Comparison of ENCODE assay signal across 8 cellular contexts in genomic region chrX:38985375-38985774, GRCh38.
A peak's percentile ranks its signal among the peaks of the same experiment; 100 is the strongest.
DNase-seq lines count a peak whose midpoint lies in the region; ATAC-seq and TF ChIP-seq lines count a peak whose summit lies in the region.

No MANE protein-coding gene starts in this region.

- H3K27me3 ChIP-seq in HCT116 (ENCODE audit: insufficient read depth, low read length) (no peaks in the 10 kb centered on the region), right lobe of liver (no peaks in the 10 kb centered on the region)

- no peaks in the 10 kb centered on the region for H3K4me1 ChIP-seq in HCT116 (ENCODE audit: control insufficient read depth in 1 of 2, insufficient read depth in 2 of 2, low read length in 2 of 2)
- peaks cover 0 to 4% (median 0%) of the 10 kb centered on the region in 4 donors for H3K4me1 ChIP-seq in right lobe of liver

- H3K36me3 ChIP-seq in HCT116 (ENCODE audit: control insufficient read depth in 1 of 2, insufficient read depth in 2 of 2, low read length in 2 of 2) (no peaks in the 10 kb centered on the region), right lobe of liver (no peaks in the 10 kb centered on the region)

- TF ChIP-seq POLR2A in HCT116 (IDR thresholded peaks at IDR 0.05; ENCODE audit: borderline replicate concordance, extremely low read depth, insufficient read depth, insufficient read length) = no peak
- TF ChIP-seq POLR2A in right lobe of liver (IDR thresholded peaks at IDR 0.05) = no peak

- CTCF ChIA-PET in HCT116 (lab: Charles Lee) = no interaction called here

- H3K4me3 ChIP-seq in HCT116 (replicated peaks in 1 of 2; ENCODE audit: low read depth in 1 of 2, low read length in 2 of 2) = no peak overlapping the region
- no peak overlapping the region for H3K4me3 ChIP-seq in right lobe of liver

- no peak overlapping the region for H3K4me2 ChIP-seq in HCT116 (ENCODE audit: low read length)

- RAD21 ChIA-PET in HCT116 (lab: Charles Lee; ENCODE audit: low non-redundant PET in 1 of 2, low total read pairs in 2 of 2, uncharacterized antibody in 2 of 2, unreplicated experiment in 2 of 2) = no interaction called here

- DNase-seq in NCI-H1092 treated with DMSO at 0.1 percent for 48 hours (lab: John Stamatoyannopoulos, UW) (peak; percentile 24), NCI-H1092 (lab: John Stamatoyannopoulos, UW) (no peak), HCT116 (ENCODE audit: low read depth, low spot score) (no peak), SW480 (ENCODE audit: low spot score) (peak; percentile 50), right lobe of liver (no peak), KG1 (lab: John Stamatoyannopoulos, UW) (no peak), GDM1 (lab: John Stamatoyannopoulos, UW) (no peak)

- TF ChIP-seq CTCF in HCT116 (IDR thresholded peaks at IDR 0.05 in 2 of 3, conservative IDR thresholded peaks at IDR 0.05 in 1 of 3; ENCODE audit: borderline replicate concordance in 1 of 3, insufficient read depth in 1 of 3, low read depth in 2 of 3, low read length in 2 of 3) (peak in 2 of 3 experiments; percentile 26 to 49; a peak in 4 of 6 replicates), right lobe of liver (IDR thresholded peaks at IDR 0.05) (peak; percentile 5 to 37 (median 32))

- TF ChIP-seq RAD21 in HCT116 (IDR thresholded peaks at IDR 0.05; ENCODE audit: low read depth) = peak; percentile 51

- H3K27ac ChIP-seq in HCT116 (ENCODE audit: low read depth, low read length) = no peak overlapping the region
- no peak overlapping the region for H3K27ac ChIP-seq in right lobe of liver

- 57% methylated on average over 3 of the region's 3 CpGs for WGBS in right lobe of liver (ENCODE audit: insufficient coverage, low coverage, low lambda C conversion rate, missing lambda C conversion rate)

- H3K9ac ChIP-seq in HCT116 (ENCODE audit: low read length) = no peak overlapping the region

- BruUV-seq in HCT116 (replicated peaks; lab: Mats Ljungman, UMichigan) = no TSS peak

- H3K79me2 ChIP-seq in HCT116 (ENCODE audit: insufficient read depth, low read length) = no peaks in the 10 kb centered on the region

- intact Hi-C loops in HCT116 (cut with micrococcal nuclease) = loop anchor here (5.0 kb wide), 1 partner anchor 218 kb away; no protein-coding TSS in a partner anchor
- intact Hi-C loops in right lobe of liver (cut with DNase I) = no loop called here

- no peaks in the 10 kb centered on the region for H4K20me1 ChIP-seq in HCT116 (ENCODE audit: insufficient read depth)

- ATAC-seq in HCT116 (peak; percentile 71), right lobe of liver (peak in 2 of 4 donors; percentile 45 to 48), esophagus mucosa (no peak)

- H3K9me3 ChIP-seq in HCT116 (ENCODE audit: control insufficient read depth in 1 of 2, insufficient read depth in 1 of 2, low read depth in 1 of 2, low read length in 2 of 2) (no peaks in the 10 kb centered on the region), right lobe of liver (no peaks in the 10 kb centered on the region)

- no peaks in the 10 kb centered on the region for H3K9me2 ChIP-seq in HCT116 (ENCODE audit: insufficient read depth)

- POLR2A ChIA-PET in HCT116 (lab: Charles Lee) = no interaction called here

- no peak overlapping the region for H2AFZ ChIP-seq in HCT116 (ENCODE audit: low read depth, low read length, poor library complexity, severe bottlenecking)

TF ChIP-seq in HCT116, 20 proteins besides CTCF, POLR2A, EP300 and RAD21:
- no peak for TF ChIP-seq YY1 (IDR thresholded peaks at IDR 0.05; ENCODE audit: extremely low read depth, insufficient replicate concordance, low read depth, low read length)
- TF ChIP-seq ATF3 (IDR thresholded peaks at IDR 0.05) = no peak
- no peak for TF ChIP-seq EGR1 (IDR thresholded peaks at IDR 0.05; ENCODE audit: low read depth)
- TF ChIP-seq SRF (IDR thresholded peaks at IDR 0.05; ENCODE audit: low read depth) = no peak
- TF ChIP-seq EZH2phosphoT487 (IDR thresholded peaks at IDR 0.05; ENCODE audit: borderline replicate concordance) = no peak
- no peak for TF ChIP-seq CBX3 (IDR thresholded peaks at IDR 0.05; ENCODE audit: low read depth)
- TF ChIP-seq CEBPB (IDR thresholded peaks at IDR 0.05; ENCODE audit: low read depth) = no peak
- no peak for TF ChIP-seq ZFX (IDR thresholded peaks at IDR 0.05)
- TF ChIP-seq TCF7L2 (IDR thresholded peaks at IDR 0.05; ENCODE audit: borderline replicate concordance, extremely low read depth, insufficient read depth, insufficient read length) = no peak
- TF ChIP-seq SP1 (IDR thresholded peaks at IDR 0.05; ENCODE audit: low read depth) = no peak
- no peak for TF ChIP-seq POLR2AphosphoS5 (IDR thresholded peaks at IDR 0.05; ENCODE audit: low read depth, low read length)
- TF ChIP-seq MAX (IDR thresholded peaks at IDR 0.05) = no peak

Comparison
In these comparisons a context has a peak if more than half of its experiments do, and no peak if none do; other contexts are left out.
1. DNase-seq: peak in NCI-H1092 treated with DMSO at 0.1 percent for 48 hours (single experiment) and SW480 (single experiment); none in NCI-H1092 (single experiment), HCT116 (single experiment), right lobe of liver (0 of 3), KG1 (single experiment) and GDM1 (single experiment).